20 cellular contexts compared by ENCODE assay signal in genomic region chr6:167292301-167293087, GRCh38. TPM values are rescaled to one million over a fixed set of nuclear protein-coding genes. Genes with fewer than 3 reads are reported as not detected.
DNase-seq lines count a peak whose midpoint lies in the region; ATAC-seq, FAIRE-seq and TF ChIP-seq lines count a peak whose summit lies in the region.
"Had no signal": no experiment of that assay in that cellular context is flagged by ENCODE, and none has a peak within 500 bp of the region (broad histone marks: within the 10 kb centered on the region; RNA-seq: fewer than 3 reads in every experiment).

No MANE protein-coding gene starts in this region.

- intact Hi-C loops in HepG2 (cut with micrococcal nuclease; ENCODE audit: unreplicated experiment) (loop anchor here (5.0 kb wide), 1 partner anchor 70 kb away; no protein-coding TSS in a partner anchor), right lobe of liver (cut with DNase I) (no loop called here), MCF 10A (cut with micrococcal nuclease) (no loop called here)

- DNase-seq in HepG2 (ENCODE audit: low spot score) (no peak), right lobe of liver (no peak), endothelial cell (ENCODE audit: low spot score) (no peak), mesenteric fat pad (ENCODE audit: low spot score) (peak; percentile 37), renal cortical epithelial cell (ENCODE audit: low read depth) (peak; percentile 17), hippocampal formation (lab: John Stamatoyannopoulos, UW) (no peak), MCF 10A (ENCODE audit: unreplicated experiment) (no peak)
- DNase-seq: AML-193; Caco-2; CD8-positive, alpha-beta memory T cell; DND-41; GF-D8; GM23248; H7 had no signal

- peaks cover 68% of the 10 kb centered on the region for H3K4me1 ChIP-seq in HepG2 (ENCODE audit: insufficient read depth, low read length)
- H3K4me1 ChIP-seq in right lobe of liver, result peaks cover 0 to 17% (median 5%) of the 10 kb centered on the region in 4 donors
- H3K4me1 ChIP-seq: BLaER1 had no signal

- H3K79me2 ChIP-seq in HepG2 (ENCODE audit: insufficient read depth, low read length), result no peaks in the 10 kb centered on the region

- H3K27me3 Mint-ChIP-seq in endothelial cell (ENCODE audit: unreplicated experiment) (peaks cover 7% of the 10 kb centered on the region), MCF 10A (ENCODE audit: insufficient read depth, unreplicated experiment) (peaks cover 67% of the 10 kb centered on the region)

- peak overlapping the region in 2 of 3 experiments; percentile 38 to 53; a peak in 4 of 6 replicates for H3K4me3 ChIP-seq in HepG2 (replicated peaks in 1 of 3; ENCODE audit: insufficient read depth in 1 of 3, low read depth in 2 of 3, low read length in 3 of 3)
- H3K4me3 ChIP-seq in right lobe of liver, result no peak overlapping the region
- H3K4me3 ChIP-seq: BLaER1, GM23248 had no signal

- TF ChIP-seq CTCF in HepG2 (CRISPR knock-in tag; IDR thresholded peaks at IDR 0.05) (no peak), right lobe of liver (IDR thresholded peaks at IDR 0.05) (no peak), endothelial cell (IDR thresholded peaks at IDR 0.05; ENCODE audit: unreplicated experiment) (no peak), MCF 10A (IDR thresholded peaks at IDR 0.05; ENCODE audit: unreplicated experiment) (no peak)

- H3K36me3 Mint-ChIP-seq in endothelial cell (ENCODE audit: low read depth, unreplicated experiment) (no peaks in the 10 kb centered on the region), MCF 10A (ENCODE audit: insufficient read depth, unreplicated experiment) (no peaks in the 10 kb centered on the region)
- H3K36me3 Mint-ChIP-seq: CD8-positive, alpha-beta memory T cell had no signal

- H3K27ac Mint-ChIP-seq in endothelial cell (ENCODE audit: unreplicated experiment), result peak overlapping the region; percentile 84
- no peak overlapping the region for H3K27ac Mint-ChIP-seq in MCF 10A (ENCODE audit: low read depth, unreplicated experiment)
- H3K27ac Mint-ChIP-seq: CD8-positive, alpha-beta memory T cell had no signal

- peak overlapping the region; percentile 69 for H3K4me2 ChIP-seq in HepG2 (ENCODE audit: low read depth, low read length)
- H3K4me2 ChIP-seq: BLaER1 had no signal

- no peak for TF ChIP-seq EP300 in HepG2 (IDR thresholded peaks at IDR 0.05; ENCODE audit: low read depth in 2 of 2, low read length in 2 of 2)
- no peak for TF ChIP-seq EP300 in HepG2 (CRISPR knock-in tag; IDR thresholded peaks at IDR 0.05; ENCODE audit: borderline replicate concordance)

- no peak for FAIRE-seq in HepG2 (lab: Jason Lieb, UNC)
- FAIRE-seq: GM19239, HTR-8/SVneo had no signal

- TF ChIP-seq POLR2A in HepG2 (IDR thresholded peaks at IDR 0.05; ENCODE audit: insufficient read depth in 1 of 2, low read depth in 2 of 2, low read length in 2 of 2), result no peak
- TF ChIP-seq POLR2A in right lobe of liver (IDR thresholded peaks at IDR 0.05), result no peak

- CTCF ChIA-PET in HepG2 (lab: Yijun Ruan, JAX; ENCODE audit: low intra/inter-chr PET ratio, low total read pairs), result no interaction called here
- CTCF ChIA-PET in MCF 10A (lab: Yijun Ruan, JAX), result interaction anchor here (1.0 kb wide), 1 partner anchor 79 kb away, joined by 3 read pairs; no protein-coding TSS in a partner anchor

- in situ Hi-C loops in HepG2 (cut with HindIII; ENCODE audit: extremely low pct_ligation_motif_present, low pct_unique_long_range_greater_than_20kb), result loop anchor here (5.0 kb wide), 1 partner anchor 70 kb away; no protein-coding TSS in a partner anchor

- no peak overlapping the region for H2AFZ ChIP-seq in HepG2 (ENCODE audit: low read length)
- H2AFZ ChIP-seq: GM23248 had no signal

- H3K36me3 ChIP-seq in HepG2 (replicated peaks in 1 of 2; ENCODE audit: control insufficient read depth in 1 of 2, insufficient read depth in 2 of 2, low read length in 2 of 2) (peaks cover 4 to 11% of the 10 kb centered on the region in 2 experiments; a peak in 4 of 5 replicates), right lobe of liver (no peaks in the 10 kb centered on the region)
- H3K36me3 ChIP-seq: BLaER1 had no signal

- ATAC-seq in HepG2, result no peak
- no peak for ATAC-seq in right lobe of liver
- no peak for ATAC-seq in GM21717 (IDR thresholded peaks at IDR 0.05; ENCODE audit: unreplicated experiment)

- POLR2A ChIA-PET in HepG2 (lab: Yijun Ruan, JAX), result interaction anchor here (3.2 to 7.4 kb wide), 5 partner anchors 13 to 77 kb away, joined by 16 to 163 read pairs (median 34); no protein-coding TSS in a partner anchor
- POLR2A ChIA-PET in MCF 10A (lab: Yijun Ruan, JAX), result interaction anchor here (0.6 kb wide), 1 partner anchor 103 kb away, joined by 4 read pairs; no protein-coding TSS in a partner anchor

- H3K4me3 Mint-ChIP-seq in endothelial cell (ENCODE audit: unreplicated experiment) (no peak overlapping the region), MCF 10A (ENCODE audit: unreplicated experiment) (no peak overlapping the region)
- H3K4me3 Mint-ChIP-seq: CD8-positive, alpha-beta memory T cell had no signal

- H3K9ac ChIP-seq in HepG2 (ENCODE audit: insufficient read depth, low read depth, low read length), result peak overlapping the region; percentile 60
- H3K9ac ChIP-seq: BLaER1, GM23248 had no signal

- H3K27ac ChIP-seq in HepG2 (ENCODE audit: extremely low read length, insufficient read depth, low read length), result peak overlapping the region; percentile 77
- H3K27ac ChIP-seq in right lobe of liver, result no peak overlapping the region
- H3K27ac ChIP-seq: 22Rv1, BLaER1, GM23248 had no signal

- no peaks in the 10 kb centered on the region for H4K20me1 ChIP-seq in HepG2 (ENCODE audit: insufficient read depth, low read length)
- H4K20me1 ChIP-seq: BLaER1 had no signal

- no peaks in the 10 kb centered on the region for H3K27me3 ChIP-seq in HepG2 (ENCODE audit: control insufficient read depth in 1 of 2, insufficient read depth in 2 of 2, low read length in 2 of 2)
- H3K27me3 ChIP-seq in right lobe of liver, result no peaks in the 10 kb centered on the region
- H3K27me3 ChIP-seq: BLaER1 had no signal

- BruUV-seq in HepG2 (replicated peaks; lab: Mats Ljungman, UMichigan) (no TSS peak), MCF 10A (replicated peaks; lab: Mats Ljungman, UMichigan) (no TSS peak)

- no peak for TF ChIP-seq RAD21 in HepG2 (CRISPR knock-in tag; IDR thresholded peaks at IDR 0.05)

- H3K9me3 Mint-ChIP-seq in endothelial cell (ENCODE audit: unreplicated experiment), result no peaks in the 10 kb centered on the region
- no peaks in the 10 kb centered on the region for H3K9me3 Mint-ChIP-seq in MCF 10A (ENCODE audit: unreplicated experiment)
- H3K9me3 Mint-ChIP-seq: CD8-positive, alpha-beta memory T cell had no signal

- H3K9me3 ChIP-seq in HepG2 (ENCODE audit: low read length), result no peaks in the 10 kb centered on the region
- no peaks in the 10 kb centered on the region for H3K9me3 ChIP-seq in right lobe of liver
- H3K9me3 ChIP-seq: BLaER1, Caco-2 had no signal

- WGBS in HepG2 (ENCODE audit: low lambda C conversion rate), result 89% methylated on average over 4 of the region's 6 CpGs
- 59% methylated on average over 3 of the region's 6 CpGs for WGBS in right lobe of liver (ENCODE audit: insufficient coverage, low coverage, low lambda C conversion rate, missing lambda C conversion rate)

- H3K4me1 Mint-ChIP-seq in endothelial cell (ENCODE audit: unreplicated experiment), result peaks cover 19% of the 10 kb centered on the region
- H3K4me1 Mint-ChIP-seq in MCF 10A (ENCODE audit: insufficient read depth, unreplicated experiment), result no peaks in the 10 kb centered on the region
- H3K4me1 Mint-ChIP-seq: CD8-positive, alpha-beta memory T cell had no signal

RNA-seq across cellular contexts. Expression of gene UNC93A, which starts 1.4 kb away (rescaled TPM):
- total RNA-seq in HepG2 (2016; rRNA removed; fragmentation: Illumina TruSeq; extraction: Trizol) (8.3 and 11.0 TPM in 2 replicates), right lobe of liver (10 to 100 TPM in 1 of 6 experiments, 1 to 10 TPM in 5; 1.4 to 15.8 (median 4.9) TPM), endothelial cell (ENCODE audit: unreplicated experiment) (not detected), mesenteric fat pad (not detected), renal cortical epithelial cell (not detected in 2 replicates), MCF 10A (2022) (not detected in 2 replicates)
- total RNA-seq in HepG2 (2016; cell fraction: cytosol; rRNA removed; fragmentation: Illumina TruSeq; extraction: Trizol; ENCODE audit: low read depth), result 4.1 and 4.2 TPM in 2 replicates
- 8.7 and 10.0 TPM in 2 replicates for total RNA-seq in HepG2 (2016; cell fraction: insoluble cytoplasmic fraction; rRNA removed; fragmentation: Illumina TruSeq; extraction: Trizol)
- total RNA-seq in HepG2 (2016; cell fraction: membrane; rRNA removed; fragmentation: Illumina TruSeq; extraction: Trizol), result 7.5 and 7.8 TPM in 2 replicates
- total RNA-seq in HepG2 (2016; cell fraction: nucleus; rRNA removed; fragmentation: Illumina TruSeq; extraction: Trizol), result 6.8 and 7.8 TPM in 2 replicates
- polyA plus RNA-seq in HepG2 (2011; rRNA removed), result 32.4 and 42.7 TPM in 2 replicates
- 40.5 and 49.1 TPM in 2 replicates for polyA plus RNA-seq in HepG2 (2011; cell fraction: cytosol; rRNA removed)
- 21.7 and 28.7 TPM in 2 replicates for polyA plus RNA-seq in HepG2 (2011; cell fraction: nucleus; rRNA removed)
- polyA plus RNA-seq in HepG2 (2012), result 9.6 and 43.8 TPM in 2 replicates
- polyA plus RNA-seq in HepG2 (2016; cell fraction: cytosol; fragmentation: Illumina TruSeq; extraction: Trizol; ENCODE audit: low read depth), result 3.4 and 3.8 TPM in 2 replicates
- polyA plus RNA-seq in HepG2 (2016; cell fraction: insoluble cytoplasmic fraction; fragmentation: Illumina TruSeq; extraction: Trizol; ENCODE audit: low read depth), result 6.5 and 9.8 TPM in 2 replicates
- polyA plus RNA-seq in HepG2 (2016; cell fraction: membrane; fragmentation: Illumina TruSeq; extraction: Trizol; ENCODE audit: low read depth), result 6.1 and 6.5 TPM in 2 replicates
- 10.8 and 11.1 TPM in 2 replicates for polyA plus RNA-seq in HepG2 (2016; cell fraction: nucleus; fragmentation: Illumina TruSeq; extraction: Trizol; ENCODE audit: insufficient read depth, low read depth)
- 97.2 TPM in 1 of 2 replicates, not detected in the other for polyA minus RNA-seq in HepG2 (2011; rRNA and poly(A)+ RNA removed; ENCODE audit: low replicate concordance)
- polyA minus RNA-seq in HepG2 (2011; cell fraction: cytosol; rRNA and poly(A)+ RNA removed), result 16.1 and 16.4 TPM in 2 replicates
- 12.5 and 12.9 TPM in 2 replicates for polyA minus RNA-seq in HepG2 (2011; cell fraction: nucleus; rRNA and poly(A)+ RNA removed)
- total RNA-seq: A673; CD8-positive, alpha-beta memory T cell; GM23248 had no signal
- polyA plus RNA-seq: CD8-positive, alpha-beta memory T cell; GM23248 had no signal

RNA-seq across cellular contexts. Expression of gene TTLL2, which starts 32.4 kb away (rescaled TPM):
- total RNA-seq in HepG2 (2016; rRNA removed; fragmentation: Illumina TruSeq; extraction: Trizol) (not detected in 2 replicates), right lobe of liver (not detected), endothelial cell (ENCODE audit: unreplicated experiment) (not detected), mesenteric fat pad (not detected), renal cortical epithelial cell (not detected in 2 replicates), MCF 10A (2022) (not detected in 2 replicates)
- total RNA-seq in HepG2 (2016; cell fraction: cytosol; rRNA removed; fragmentation: Illumina TruSeq; extraction: Trizol; ENCODE audit: low read depth), result not detected in 2 replicates
- 0.04 TPM in 1 of 2 replicates, not detected in the other for total RNA-seq in HepG2 (2016; cell fraction: insoluble cytoplasmic fraction; rRNA removed; fragmentation: Illumina TruSeq; extraction: Trizol)
- not detected in 2 replicates for total RNA-seq in HepG2 (2016; cell fraction: membrane; rRNA removed; fragmentation: Illumina TruSeq; extraction: Trizol)
- not detected in 2 replicates for total RNA-seq in HepG2 (2016; cell fraction: nucleus; rRNA removed; fragmentation: Illumina TruSeq; extraction: Trizol)
- 0.03 TPM in 1 of 2 replicates, not detected in the other for polyA plus RNA-seq in HepG2 (2011; rRNA removed)
- not detected in 2 replicates for polyA plus RNA-seq in HepG2 (2011; cell fraction: cytosol; rRNA removed)
- polyA plus RNA-seq in HepG2 (2011; cell fraction: nucleus; rRNA removed), result not detected in 2 replicates
- not detected in 2 replicates for polyA plus RNA-seq in HepG2 (2012)
- not detected in 2 replicates for polyA plus RNA-seq in HepG2 (2016; cell fraction: cytosol; fragmentation: Illumina TruSeq; extraction: Trizol; ENCODE audit: low read depth)
- not detected in 2 replicates for polyA plus RNA-seq in HepG2 (2016; cell fraction: insoluble cytoplasmic fraction; fragmentation: Illumina TruSeq; extraction: Trizol; ENCODE audit: low read depth)
- polyA plus RNA-seq in HepG2 (2016; cell fraction: membrane; fragmentation: Illumina TruSeq; extraction: Trizol; ENCODE audit: low read depth), result not detected in 2 replicates
- polyA plus RNA-seq in HepG2 (2016; cell fraction: nucleus; fragmentation: Illumina TruSeq; extraction: Trizol; ENCODE audit: insufficient read depth, low read depth), result not detected in 2 replicates
- polyA minus RNA-seq in HepG2 (2011; rRNA and poly(A)+ RNA removed; ENCODE audit: low replicate concordance), result not detected in 2 replicates
- polyA minus RNA-seq in HepG2 (2011; cell fraction: cytosol; rRNA and poly(A)+ RNA removed), result not detected in 2 replicates
- polyA minus RNA-seq in HepG2 (2011; cell fraction: nucleus; rRNA and poly(A)+ RNA removed), result not detected in 2 replicates
- total RNA-seq: A673; Caco-2; CD8-positive, alpha-beta memory T cell; GM23248; H7 had no signal
- polyA plus RNA-seq: CD8-positive, alpha-beta memory T cell; GM23248 had no signal

Comparison
In these comparisons a context has a peak if more than half of its experiments do, and no peak if none do; other contexts are left out.
1. H3K4me3 ChIP-seq: peak in HepG2 (2 of 3); none in right lobe of liver (0 of 3).
2. DNase-seq: peak in mesenteric fat pad (single experiment) and renal cortical epithelial cell (single experiment); none in HepG2 (single experiment), right lobe of liver (0 of 3), endothelial cell (single experiment), hippocampal formation (0 of 2) and MCF 10A (single experiment).